ENCODE assay signal across 1 cellular context in genomic region chr2:100818606-100819364, GRCh38.
TF ChIP-seq lines count a peak whose summit lies in the region.

No MANE protein-coding gene starts in this region.

TF ChIP-seq in HEK293, 187 proteins besides CTCF, POLR2A, EP300 and RAD21 (continued from another document):
- no peak for TF ChIP-seq TSHZ1 (tag by site-specific recombination; IDR thresholded peaks at IDR 0.05; ENCODE audit: borderline replicate concordance)
- no peak for TF ChIP-seq SETDB1 (IDR thresholded peaks at IDR 0.05; ENCODE audit: insufficient read length, low read length)
- TF ChIP-seq ZNF544 (tag by site-specific recombination; IDR thresholded peaks at IDR 0.05), result no peak
- TF ChIP-seq ZBTB20 (tag by site-specific recombination; IDR thresholded peaks at IDR 0.05), result peak; percentile 61; the same call in 1 of the 2 replicates
- TF ChIP-seq ZNF341 (tag by site-specific recombination; IDR thresholded peaks at IDR 0.05; ENCODE audit: low read depth), result peak; percentile 68; the same call in 1 of the 2 replicates
- TF ChIP-seq ZNF335 (tag by site-specific recombination; conservative IDR thresholded peaks at IDR 0.05), result peak; percentile 72
- no peak for TF ChIP-seq KLF16 (tag by site-specific recombination; IDR thresholded peaks at IDR 0.05)
- 0 out of 2 replicates have a peak, but pooled peaks have one; percentile 35 for TF ChIP-seq ZNF362 (tag by site-specific recombination; IDR thresholded peaks at IDR 0.05)
- no peak for TF ChIP-seq PRDM6 (tag by site-specific recombination; IDR thresholded peaks at IDR 0.05)
- TF ChIP-seq ZNF202 (tag by site-specific recombination; IDR thresholded peaks at IDR 0.05; ENCODE audit: borderline replicate concordance), result no peak
- no peak for TF ChIP-seq ZNF311 (tag by site-specific recombination; IDR thresholded peaks at IDR 0.05; ENCODE audit: borderline replicate concordance)
- 0 out of 2 replicates have a peak, but pooled peaks have one; percentile 5 for TF ChIP-seq FEZF1 (tag by site-specific recombination; IDR thresholded peaks at IDR 0.05)
- no peak for TF ChIP-seq PRDM1 (tag by site-specific recombination; IDR thresholded peaks at IDR 0.05)
- TF ChIP-seq HIC1 (tag by site-specific recombination; IDR thresholded peaks at IDR 0.05), result no peak
- no peak for TF ChIP-seq ZNF26 (tag by site-specific recombination; IDR thresholded peaks at IDR 0.05)
- TF ChIP-seq BCL11B (tag by site-specific recombination; IDR thresholded peaks at IDR 0.05; ENCODE audit: low read depth), result no peak
- TF ChIP-seq ZNF398 (tag by site-specific recombination; IDR thresholded peaks at IDR 0.05), result peak; percentile 43; the same call in 1 of the 2 replicates
- TF ChIP-seq ZNF146 (tag by site-specific recombination; IDR thresholded peaks at IDR 0.05), result no peak
- TF ChIP-seq ZBTB11 (tag by site-specific recombination; conservative IDR thresholded peaks at IDR 0.05; ENCODE audit: low read depth), result peak; percentile 14; the same call in 1 of the 2 replicates
